ENCODE assay signal across 1 cellular context in genomic region chr3:9976736-9977709, GRCh38.
TF ChIP-seq lines count a peak whose summit lies in the region.

No MANE protein-coding gene starts in this region.

TF ChIP-seq in WTC11, 78 proteins besides CTCF, POLR2A, EP300 and RAD21 (continued from another document):
- no peak for TF ChIP-seq FOXJ3 (CRISPR knock-in tag; IDR thresholded peaks at IDR 0.05; ENCODE audit: borderline replicate concordance)
- TF ChIP-seq NR1H2 (CRISPR knock-in tag; IDR thresholded peaks at IDR 0.05) = no peak
TF ChIP-seq in WTC11: peak in this region for 0.
